ENCODE assay signal across 26 cellular contexts in genomic region chr7:12174931-12175330, GRCh38.
"Had no signal": no experiment of that assay in that cellular context is flagged by ENCODE, and none has a peak within 500 bp of the region (broad histone marks: within the 10 kb centered on the region; RNA-seq: fewer than 3 reads in every experiment).

No MANE protein-coding gene starts in this region.

- H3K27ac Mint-ChIP-seq: activated B cell treated with CpG ODN at 0.5 μM for 24 hours; activated CD4-positive, alpha-beta T cell treated with anti-CD3 and anti-CD28 coated beads, Interleukin-2, amount 10 ng/mL, durations not matched to agents 24 days and 14 days; activated T-cell treated with anti-CD3 and anti-CD28 coated beads, Interleukin-2, amount 50 U/mL, for 72 hours; T-cell had no signal

- DNase-seq: activated B cell treated with CpG ODN at 0.5 μM for 24 hours; activated CD4-positive, alpha-beta T cell treated with anti-CD3 and anti-CD28 coated beads for 1 hour; activated CD4-positive, alpha-beta T cell treated with anti-CD3 and anti-CD28 coated beads, Interleukin-2, amount 10 ng/mL, durations not matched to agents 24 days and 14 days; activated CD4-positive, alpha-beta T cell treated with anti-CD3 and anti-CD28 coated beads, Interleukin-2, amount 50 U/mL, for 48 hours; activated CD8-positive, alpha-beta memory T cell treated with anti-CD3 and anti-CD28 coated beads, Interleukin-2, amount 50 U/mL, for 4 hours; activated naive CD4-positive, alpha-beta T cell treated with anti-CD3 and anti-CD28 coated beads, Interleukin-2, amount 50 U/mL, for 16 hours; activated T-cell treated with anti-CD3 and anti-CD28 coated beads, Interleukin-2, amount 50 U/mL, for 72 hours; amygdala; caudate nucleus; Karpas-422; NCI-H1092; NCI-H1417 treated with DMSO at 0.1 percent for 48 hours; NCI-H1694; NCI-H2029; NCI-H2107; NCI-H2171 treated with DMSO at 0.1 percent for 48 hours; NCI-H345; NCI-H510A; NCI-H526 treated with DMSO at 0.1 percent for 48 hours; NCI-H82; RPMI8226; T-cell; T-helper 2 cell; T1000 had no signal

- ATAC-seq: Panc1, Right ventricle myocardium inferior, T-cell had no signal

- H3K4me1 Mint-ChIP-seq: activated B cell treated with CpG ODN at 0.5 μM for 24 hours had no signal

- H3K4me3 Mint-ChIP-seq: activated B cell treated with CpG ODN at 0.5 μM for 24 hours; activated CD4-positive, alpha-beta T cell treated with anti-CD3 and anti-CD28 coated beads, Interleukin-2, amount 10 ng/mL, durations not matched to agents 24 days and 14 days; activated T-cell treated with anti-CD3 and anti-CD28 coated beads, Interleukin-2, amount 50 U/mL, for 72 hours; T-cell had no signal

- H3K9me3 Mint-ChIP-seq: activated B cell treated with CpG ODN at 0.5 μM for 24 hours; activated T-cell treated with anti-CD3 and anti-CD28 coated beads, Interleukin-2, amount 50 U/mL, for 72 hours; T-cell had no signal
